Comparison of ENCODE assay signal across 9 cellular contexts in the genomic region with DNA sequence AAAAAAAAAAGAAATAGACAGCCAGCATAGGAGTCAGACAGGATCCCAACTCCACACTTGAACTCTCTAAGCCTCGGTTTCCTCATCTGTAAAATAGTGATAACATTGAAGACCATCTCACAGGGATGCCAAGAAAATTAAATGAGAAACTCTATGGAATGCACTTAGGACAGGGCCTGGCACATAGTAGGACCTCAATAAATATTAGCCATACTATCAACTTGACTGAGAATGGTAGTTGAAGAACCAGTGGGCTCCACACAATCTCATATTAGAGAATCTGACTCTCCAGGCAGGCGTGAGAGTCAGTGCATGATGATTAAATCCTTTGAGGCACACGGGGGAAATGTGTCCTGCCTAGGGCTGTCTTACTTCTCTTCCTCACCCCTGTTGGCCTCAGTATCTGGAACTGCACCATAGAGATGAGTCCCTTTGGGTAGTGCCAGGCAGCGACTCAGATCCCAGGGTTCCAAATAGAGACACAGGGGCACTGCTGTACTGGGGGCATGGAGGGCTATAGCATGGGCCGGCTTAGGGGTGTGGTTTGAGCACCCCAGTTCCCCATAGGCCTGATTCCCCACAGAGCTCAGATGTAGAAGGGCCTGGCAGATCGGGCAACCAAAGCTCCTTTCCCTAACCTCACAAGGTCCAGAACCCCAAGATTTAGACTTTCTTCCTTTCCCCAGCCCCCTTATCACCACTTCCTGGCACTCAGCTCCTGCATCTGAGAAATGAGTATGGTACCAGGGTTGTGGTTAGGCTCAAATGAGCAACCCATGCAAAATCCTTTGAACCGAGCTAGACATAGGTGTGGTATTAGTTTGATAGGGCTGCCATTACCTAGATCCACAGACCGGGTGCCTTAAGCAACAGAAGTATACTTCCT. TPM values are rescaled to one million over a fixed set of nuclear protein-coding genes. Genes with fewer than 3 reads are reported as not detected.
A peak's percentile ranks its signal among the peaks of the same experiment; 100 is the strongest.
DNase-seq lines count a peak whose midpoint lies in the region; ATAC-seq and TF ChIP-seq lines count a peak whose summit lies in the region.
"Had no signal": no experiment of that assay in that cellular context is flagged by ENCODE, and none has a peak within 500 bp of the region (broad histone marks: within the 10 kb centered on the region; RNA-seq: fewer than 3 reads in every experiment).

No MANE protein-coding gene starts in this region.

- no peaks in the 10 kb centered on the region for H3K27me3 Mint-ChIP-seq in activated CD4-positive, alpha-beta memory T cell treated with anti-CD3 and anti-CD28 coated beads, Interleukin-2, amount 10 ng/mL, durations not matched to agents 7 days and 5 days

- TF ChIP-seq CTCF in gastrocnemius medialis (IDR thresholded peaks at IDR 0.05 in 4 of 5, conservative IDR thresholded peaks at IDR 0.05 in 1 of 5) (no peak), GM10266 (IDR thresholded peaks at IDR 0.05; ENCODE audit: control insufficient read depth, insufficient read depth, low read depth, missing control alignments) (no peak), testis (IDR thresholded peaks at IDR 0.05) (no peak)

- no peaks in the 10 kb centered on the region for H3K9me3 Mint-ChIP-seq in activated CD4-positive, alpha-beta memory T cell treated with anti-CD3 and anti-CD28 coated beads, Interleukin-2, amount 10 ng/mL, durations not matched to agents 7 days and 5 days

- peaks cover 98% of the 10 kb centered on the region for H3K4me1 Mint-ChIP-seq in activated CD4-positive, alpha-beta memory T cell treated with anti-CD3 and anti-CD28 coated beads, Interleukin-2, amount 10 ng/mL, durations not matched to agents 7 days and 5 days

- H3K36me3 Mint-ChIP-seq in activated CD4-positive, alpha-beta memory T cell treated with anti-CD3 and anti-CD28 coated beads, Interleukin-2, amount 10 ng/mL, durations not matched to agents 7 days and 5 days (ENCODE audit: low read depth), result peaks cover 24% of the 10 kb centered on the region

- TF ChIP-seq POLR2A in gastrocnemius medialis (IDR thresholded peaks at IDR 0.05) (no peak), testis (IDR thresholded peaks at IDR 0.05) (no peak)

- peak overlapping the region; percentile 85 for H3K4me3 Mint-ChIP-seq in activated CD4-positive, alpha-beta memory T cell treated with anti-CD3 and anti-CD28 coated beads, Interleukin-2, amount 10 ng/mL, durations not matched to agents 7 days and 5 days

- H3K9me3 ChIP-seq in gastrocnemius medialis, result no peaks in the 10 kb centered on the region
- no peaks in the 10 kb centered on the region for H3K9me3 ChIP-seq in testis
- H3K9me3 ChIP-seq: SJSA1 had no signal

- in situ Hi-C loops in gastrocnemius medialis (cut with MboI; ENCODE audit: low sequenced_read_pairs in 4 of 4), result no loop called here

- POLR2A ChIA-PET in activated CD4-positive, alpha-beta memory T cell treated with anti-CD3 and anti-CD28 coated beads, Interleukin-2, amount 10 ng/mL, durations not matched to agents 7 days and 5 days (lab: Charles Lee), result interaction anchor here (0.7 to 6.7 kb wide), 32 partner anchors 8 to 436 kb away, joined by 3 to 146 read pairs (median 4); partner anchors contain the start of genes CAB39, SP100, SP140 and SP140L

- CTCF ChIA-PET in activated CD4-positive, alpha-beta memory T cell treated with anti-CD3 and anti-CD28 coated beads, Interleukin-2, amount 10 ng/mL, durations not matched to agents 7 days and 5 days (lab: Charles Lee), result interaction anchor here (0.9 to 5.0 kb wide), 11 partner anchors 8 to 138 kb away, joined by 3 to 44 read pairs (median 8); partner anchors contain the start of gene CAB39

- no peaks in the 10 kb centered on the region for H3K27me3 ChIP-seq in gastrocnemius medialis
- no peaks in the 10 kb centered on the region for H3K27me3 ChIP-seq in testis
- H3K27me3 ChIP-seq: SJSA1 had no signal

- peak overlapping the region; percentile 99 for H3K27ac Mint-ChIP-seq in activated CD4-positive, alpha-beta memory T cell treated with anti-CD3 and anti-CD28 coated beads, Interleukin-2, amount 10 ng/mL, durations not matched to agents 7 days and 5 days

- no peak overlapping the region for H3K4me3 ChIP-seq in gastrocnemius medialis
- no peak overlapping the region for H3K4me3 ChIP-seq in testis
- H3K4me3 ChIP-seq: SJSA1 had no signal

- ATAC-seq in GM18868 (IDR thresholded peaks at IDR 0.05; ENCODE audit: unreplicated experiment), result peak; percentile 32
- peak; percentile 24 for ATAC-seq in HG03045 (IDR thresholded peaks at IDR 0.05; ENCODE audit: unreplicated experiment)
- ATAC-seq in gastrocnemius medialis, result no peak

- intact Hi-C loops in gastrocnemius medialis (cut with DNase I; ENCODE audit: low total_unique reads), result no loop called here
- intact Hi-C loops in testis (cut with DNase I; ENCODE audit: low total_unique reads), result no loop called here

- H3K36me3 ChIP-seq in gastrocnemius medialis (no peaks in the 10 kb centered on the region), testis (ENCODE audit: low read depth, missing control alignments) (no peaks in the 10 kb centered on the region)
- H3K36me3 ChIP-seq: SJSA1 had no signal

- 84 to 88% methylated on average over 8 of the region's 8 CpGs for WGBS in testis, 2 donors

- peak; percentile 75 for DNase-seq in activated CD4-positive, alpha-beta memory T cell treated with anti-CD3 and anti-CD28 coated beads, Interleukin-2, amount 10 ng/mL, durations not matched to agents 7 days and 5 days
- DNase-seq in gastrocnemius medialis (no peak), GM10266 (ENCODE audit: extremely low spot score) (no peak), DMS153 (lab: John Stamatoyannopoulos, UW) (no peak), testis (no peak), NOMO-1 (lab: John Stamatoyannopoulos, UW; ENCODE audit: unreplicated experiment in 2 of 2) (no peak)

- H3K4me1 ChIP-seq in gastrocnemius medialis, result peaks cover 26 to 43% of the 10 kb centered on the region in 2 donors
- peaks cover 2% of the 10 kb centered on the region for H3K4me1 ChIP-seq in testis

- H3K27ac ChIP-seq in gastrocnemius medialis (peak overlapping the region in 3 of 4 donors; percentile 60 to 90 (median 83)), testis (no peak overlapping the region)
- H3K27ac ChIP-seq: SJSA1 had no signal

RNA-seq across cellular contexts. Expression of gene CAB39, which starts 51.3 kb away (rescaled TPM):
- total RNA-seq in activated CD4-positive, alpha-beta memory T cell treated with anti-CD3 and anti-CD28 coated beads, Interleukin-2, amount 10 ng/mL, durations not matched to agents 7 days and 5 days, result 100 to 1,000 TPM; 156 to 161 TPM
- total RNA-seq in gastrocnemius medialis, result 100 to 1,000 TPM in 3 of 4 donors, 10 to 100 TPM in 1; 93.9 to 211 (median 133) TPM
- 10 to 100 TPM; 76.1 to 82.2 TPM for total RNA-seq in testis
- polyA plus RNA-seq in testis (ENCODE audit: insufficient read depth, low read depth, low replicate concordance), result 76.8 TPM

Comparison
In these comparisons a context has a peak if more than half of its experiments do, and no peak if none do; other contexts are left out.
1. ATAC-seq: peak in GM18868 (single experiment) and HG03045 (single experiment); none in gastrocnemius medialis (0 of 2).
2. H3K27ac ChIP-seq: peak in gastrocnemius medialis (3 of 4); none in testis (0 of 2).